ENCODE assay signal across 15 cellular contexts in the genomic region with DNA sequence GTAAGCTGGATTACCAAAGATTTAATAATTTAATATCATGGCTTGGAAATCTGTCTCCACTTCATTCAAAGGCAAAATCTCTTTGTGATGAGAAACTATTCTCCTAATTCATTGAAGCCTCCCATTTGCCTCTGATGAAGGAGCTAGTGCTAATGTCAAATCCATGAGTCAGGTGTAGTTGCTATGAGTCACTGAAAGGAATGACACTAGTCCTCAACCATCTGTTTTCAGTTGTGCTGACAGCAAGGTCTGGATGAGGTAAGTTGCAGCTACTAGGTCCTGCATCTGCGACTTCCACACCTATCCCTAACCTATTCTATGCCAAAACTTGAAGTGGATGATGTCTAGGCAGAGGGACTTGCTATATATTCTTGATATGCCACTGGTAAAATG.
A peak's percentile ranks its signal among the peaks of the same experiment; 100 is the strongest.
DNase-seq lines count a peak whose midpoint lies in the region; ATAC-seq and TF ChIP-seq lines count a peak whose summit lies in the region.
"Had no signal": no experiment of that assay in that cellular context is flagged by ENCODE, and none has a peak within 500 bp of the region (broad histone marks: within the 10 kb centered on the region; RNA-seq: fewer than 3 reads in every experiment).

No MANE protein-coding gene starts in this region.

- ATAC-seq in activated T-helper 17 cell treated with anti-CD3 and anti-CD28 coated beads, Interleukin-2, amount 50 U/mL, for 72 hours (replicated peaks) = peak; percentile 82
- no peak for ATAC-seq in GM18870 (IDR thresholded peaks at IDR 0.05; ENCODE audit: unreplicated experiment)
- no peak for ATAC-seq in GM19455 (IDR thresholded peaks at IDR 0.05; ENCODE audit: unreplicated experiment)

- H3K4me3 Mint-ChIP-seq in activated T-helper 17 cell treated with anti-CD3 and anti-CD28 coated beads, Interleukin-2, amount 50 U/mL, for 72 hours = no peak overlapping the region
- H3K4me3 Mint-ChIP-seq: B cell, memory B cell had no signal

- H3K9me3 Mint-ChIP-seq in activated T-helper 17 cell treated with anti-CD3 and anti-CD28 coated beads, Interleukin-2, amount 50 U/mL, for 72 hours = no peaks in the 10 kb centered on the region
- H3K9me3 Mint-ChIP-seq: memory B cell had no signal

- H3K9me3 ChIP-seq in HEK293 (ENCODE audit: control insufficient read depth, insufficient read depth, low read depth, low read length) = no peaks in the 10 kb centered on the region
- H3K9me3 ChIP-seq in WERI-Rb-1 (ENCODE audit: severe bottlenecking) = no peaks in the 10 kb centered on the region
- H3K9me3 ChIP-seq: HAP-1, suprapubic skin had no signal

- CTCF ChIA-PET in HEK293 (lab: Yijun Ruan, JAX) = interaction anchor here (0.6 to 0.8 kb wide), 2 partner anchors 17 to 52 kb away, joined by 3 to 4 read pairs; no protein-coding TSS in a partner anchor

- H3K27ac Mint-ChIP-seq in activated T-helper 17 cell treated with anti-CD3 and anti-CD28 coated beads, Interleukin-2, amount 50 U/mL, for 72 hours = no peak overlapping the region
- H3K27ac Mint-ChIP-seq: B cell, memory B cell had no signal

- H3K27ac ChIP-seq in HEK293 (ENCODE audit: extremely low read depth, low read depth, low read length) = no peak overlapping the region
- H3K27ac ChIP-seq in WERI-Rb-1 = no peak overlapping the region
- H3K27ac ChIP-seq: suprapubic skin had no signal

- DNase-seq in A172 (ENCODE audit: low spot score) = peak; percentile 89
- peak; percentile 74 for DNase-seq in iris pigment epithelial cell (ENCODE audit: low read depth)
- no peak for DNase-seq in WERI-Rb-1
- DNase-seq in T-helper 9 cell = no peak
- DNase-seq: activated CD4-positive, alpha-beta T cell treated with anti-CD3 and anti-CD28 coated beads for 4 hours; activated gamma-delta T cell treated with Interleukin-2 at 50 U/mL for 16 hours; NCI-H510A had no signal

- POLR2A ChIA-PET in HEK293 (lab: Yijun Ruan, JAX) = no interaction called here

- H3K36me3 ChIP-seq in HEK293 (ENCODE audit: control insufficient read depth in 2 of 2, insufficient read depth in 1 of 2, low read length in 2 of 2) = no peaks in the 10 kb centered on the region
- no peaks in the 10 kb centered on the region for H3K36me3 ChIP-seq in WERI-Rb-1
- H3K36me3 ChIP-seq: HAP-1, suprapubic skin had no signal

- no peaks in the 10 kb centered on the region for H3K27me3 ChIP-seq in WERI-Rb-1 (ENCODE audit: insufficient read depth, low read depth, severe bottlenecking)
- H3K27me3 ChIP-seq: suprapubic skin had no signal

- H3K4me3 ChIP-seq in HEK293 (ENCODE audit: low read depth, low read length) (no peak overlapping the region), WERI-Rb-1 (ENCODE audit: low read depth, low read length) (no peak overlapping the region)
- H3K4me3 ChIP-seq: HAP-1, suprapubic skin had no signal

- no peaks in the 10 kb centered on the region for H3K4me1 Mint-ChIP-seq in activated T-helper 17 cell treated with anti-CD3 and anti-CD28 coated beads, Interleukin-2, amount 50 U/mL, for 72 hours
- H3K4me1 Mint-ChIP-seq: B cell, memory B cell had no signal

- TF ChIP-seq CTCF in HEK293 (tag by site-specific recombination; IDR thresholded peaks at IDR 0.05) (no peak), WERI-Rb-1 (IDR thresholded peaks at IDR 0.05; ENCODE audit: low read depth, low read length) (no peak)

- H3K27me3 Mint-ChIP-seq in activated T-helper 17 cell treated with anti-CD3 and anti-CD28 coated beads, Interleukin-2, amount 50 U/mL, for 72 hours = peaks cover 19% of the 10 kb centered on the region

- no peaks in the 10 kb centered on the region for H3K36me3 Mint-ChIP-seq in activated T-helper 17 cell treated with anti-CD3 and anti-CD28 coated beads, Interleukin-2, amount 50 U/mL, for 72 hours (ENCODE audit: low read depth)
- H3K36me3 Mint-ChIP-seq: memory B cell had no signal

- no peaks in the 10 kb centered on the region for H3K4me1 ChIP-seq in HEK293 (ENCODE audit: control insufficient read depth, insufficient read depth, low read length)
- H3K4me1 ChIP-seq: suprapubic skin had no signal

TF ChIP-seq in HEK293, 187 proteins besides CTCF, POLR2A, EP300 and RAD21:
- no peak for TF ChIP-seq ZNF548 (tag by site-specific recombination; IDR thresholded peaks at IDR 0.05)
- 0 out of 2 replicates have a peak, but pooled peaks have one; percentile 16 for TF ChIP-seq ZNF366 (tag by site-specific recombination; conservative IDR thresholded peaks at IDR 0.05)
- TF ChIP-seq ZNF24 (tag by site-specific recombination; IDR thresholded peaks at IDR 0.05) = 0 out of 2 replicates have a peak, but pooled peaks have one; percentile 21
- TF ChIP-seq, protein P1, sequence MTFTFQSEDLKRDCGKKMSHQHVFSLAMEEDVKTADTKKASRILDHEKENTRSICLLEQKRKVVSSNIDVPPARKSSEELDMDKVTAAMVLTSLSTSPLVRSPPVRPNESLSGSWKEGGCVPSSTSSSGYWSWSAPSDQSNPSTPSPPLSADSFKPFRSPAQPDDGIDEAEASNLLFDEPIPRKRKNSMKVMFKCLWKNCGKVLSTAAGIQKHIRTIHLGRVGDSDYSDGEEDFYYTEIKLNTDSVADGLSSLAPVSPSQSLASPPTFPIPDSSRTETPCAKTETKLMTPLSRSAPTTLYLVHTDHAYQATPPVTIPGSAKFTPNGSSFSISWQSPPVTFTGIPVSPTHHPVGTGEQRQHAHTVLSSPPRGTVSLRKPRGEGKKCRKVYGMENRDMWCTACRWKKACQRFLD (tag by site-specific recombination; IDR thresholded peaks at IDR 0.05) = no peak
- peak; percentile 45 for TF ChIP-seq OSR2 (tag by site-specific recombination; IDR thresholded peaks at IDR 0.05)
- peak; percentile 74 for TF ChIP-seq ZNF184 (tag by site-specific recombination; IDR thresholded peaks at IDR 0.05)
- TF ChIP-seq ZNF433 (tag by site-specific recombination; IDR thresholded peaks at IDR 0.05; ENCODE audit: low read depth) = no peak

Comparison
In these comparisons a context has a peak if more than half of its experiments do, and no peak if none do; other contexts are left out.
1. DNase-seq: peak in A172 (single experiment) and iris pigment epithelial cell (single experiment); none in WERI-Rb-1 (single experiment) and T-helper 9 cell (single experiment).